In the genomic region with DNA sequence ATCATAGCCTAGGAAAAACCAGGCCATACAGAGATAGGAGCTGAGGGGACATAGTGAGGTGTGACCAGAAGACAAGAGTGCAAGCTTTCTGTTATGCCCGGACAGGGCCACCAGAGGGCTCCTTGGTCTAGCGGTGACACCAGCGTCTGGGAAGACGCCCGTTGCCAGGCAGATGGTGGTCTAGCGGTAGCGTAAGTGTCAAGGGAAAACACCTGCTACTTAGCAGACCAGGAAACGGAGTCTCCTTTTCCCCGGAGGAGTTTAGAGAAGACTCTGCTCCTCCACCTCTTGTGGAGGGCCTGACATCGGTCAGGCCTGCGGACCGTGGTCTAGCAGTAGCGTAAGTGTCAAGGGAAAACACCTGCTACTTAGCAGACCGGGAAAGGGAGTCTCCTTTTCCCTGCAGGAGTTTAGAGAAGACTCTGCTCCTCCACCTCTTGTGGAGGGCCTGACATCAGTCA, we compare ENCODE assay signal across 8 cellular contexts. TPM values are rescaled to one million over a fixed set of nuclear protein-coding genes. Genes with fewer than 3 reads are reported as not detected.
DNase-seq lines count a peak whose midpoint lies in the region; ATAC-seq and TF ChIP-seq lines count a peak whose summit lies in the region.
"Not testable (repeated sequence)": the region's sequence is repeated elsewhere in the genome, so short reads cannot be mapped to it uniquely, and the experiment has no call there.

No MANE protein-coding gene starts in this region.

- H3F3A ChIP-seq in OCI-LY1 (ENCODE audit: insufficient read depth, low read length): not testable (repeated sequence)

- H2AFZ ChIP-seq in OCI-LY1 (ENCODE audit: low read length); hepatocyte: not testable (repeated sequence)

- not testable (repeated sequence) for H3K27ac ChIP-seq in OCI-LY1 (ENCODE audit: low read depth, low read length, poor library complexity, severe bottlenecking); hepatocyte

- not testable (repeated sequence) for H3K36me3 ChIP-seq in OCI-LY1 (ENCODE audit: insufficient read depth, low read length); hepatocyte (replicated peaks; ENCODE audit: insufficient read depth, low read depth)

- H3K9me2 ChIP-seq in OCI-LY1 (ENCODE audit: low read depth, low read length); hepatocyte (replicated peaks; ENCODE audit: insufficient read depth): not testable (repeated sequence)

- peak overlapping the region; percentile 32 for H3K4me3 ChIP-seq in OCI-LY1 (ENCODE audit: low read depth, low read length, poor library complexity, severe bottlenecking)
- not testable (repeated sequence) for H3K4me3 ChIP-seq in hepatocyte

- BruUV-seq in MCF 10A (replicated peaks; lab: Mats Ljungman, UMichigan): not testable (repeated sequence)

- not testable (repeated sequence) for H3K27ac Mint-ChIP-seq in activated CD4-positive, alpha-beta memory T cell treated with anti-CD3 and anti-CD28 coated beads for 36 hours; MCF 10A (ENCODE audit: low read depth, unreplicated experiment)
- H3K27ac Mint-ChIP-seq in stimulated activated memory B cell treated with anti-CD40 and anti-IgM and Interleukin-4, amounts not matched to agents 10 μg/mL and 1 μg/mL and 100 μg/mL, for 72 hours: peak overlapping the region; percentile 27

- not testable (repeated sequence) for H4K20me1 ChIP-seq in OCI-LY1 (ENCODE audit: insufficient read depth, low read length); hepatocyte (ENCODE audit: insufficient read depth, poor library complexity, severe bottlenecking)

- TF ChIP-seq CTCF in OCI-LY1 (IDR thresholded peaks at IDR 0.05; ENCODE audit: low read length): peak; percentile 49
- TF ChIP-seq CTCF in MCF 10A (IDR thresholded peaks at IDR 0.05; ENCODE audit: unreplicated experiment): peak; percentile 63
- TF ChIP-seq CTCF in hepatocyte (IDR thresholded peaks at IDR 0.05; ENCODE audit: poor library complexity): peak; percentile 65

- H3K36me3 Mint-ChIP-seq in activated CD4-positive, alpha-beta memory T cell treated with anti-CD3 and anti-CD28 coated beads for 36 hours; MCF 10A (ENCODE audit: insufficient read depth, unreplicated experiment); stimulated activated memory B cell treated with anti-CD40 and anti-IgM and Interleukin-4, amounts not matched to agents 10 μg/mL and 1 μg/mL and 100 μg/mL, for 72 hours: not testable (repeated sequence)

- intact Hi-C loops in activated CD4-positive, alpha-beta memory T cell treated with anti-CD3 and anti-CD28 coated beads for 36 hours (cut with micrococcal nuclease): not testable (repeated sequence)
- intact Hi-C loops in MCF 10A (cut with micrococcal nuclease) (loop anchor here (1.0 kb wide), 1 partner anchor 112 kb away; no protein-coding TSS in a partner anchor), posterior cingulate gyrus (cut with DNase I) (loop anchor here (5.0 kb wide), 1 partner anchor 79 kb away; no protein-coding TSS in a partner anchor)

- not testable (repeated sequence) for H3K9me3 Mint-ChIP-seq in activated CD4-positive, alpha-beta memory T cell treated with anti-CD3 and anti-CD28 coated beads for 36 hours; MCF 10A (ENCODE audit: unreplicated experiment); stimulated activated memory B cell treated with anti-CD40 and anti-IgM and Interleukin-4, amounts not matched to agents 10 μg/mL and 1 μg/mL and 100 μg/mL, for 72 hours

- not testable (repeated sequence) for H3K9me3 ChIP-seq in OCI-LY1 (ENCODE audit: low read length); hepatocyte (ENCODE audit: low read depth)

- not testable (repeated sequence) for H3K4me3 Mint-ChIP-seq in activated CD4-positive, alpha-beta memory T cell treated with anti-CD3 and anti-CD28 coated beads for 36 hours; MCF 10A (ENCODE audit: unreplicated experiment)
- H3K4me3 Mint-ChIP-seq in stimulated activated memory B cell treated with anti-CD40 and anti-IgM and Interleukin-4, amounts not matched to agents 10 μg/mL and 1 μg/mL and 100 μg/mL, for 72 hours: peak overlapping the region; percentile 69

- not testable (repeated sequence) for H3K27me3 ChIP-seq in OCI-LY1 (ENCODE audit: insufficient read depth, low read length); hepatocyte

- not testable (repeated sequence) for H3K9ac ChIP-seq in OCI-LY1 (ENCODE audit: low read length)

- H3K4me2 ChIP-seq in OCI-LY1 (ENCODE audit: low read length) (peak overlapping the region; percentile 59), hepatocyte (peak overlapping the region; percentile 47)

- in situ Hi-C loops in Caki2 (cut with HindIII; ENCODE audit: low pct_unique_long_range_greater_than_20kb, low sequenced_read_pairs): not testable (repeated sequence)

- H3K4me1 Mint-ChIP-seq in activated CD4-positive, alpha-beta memory T cell treated with anti-CD3 and anti-CD28 coated beads for 36 hours (ENCODE audit: low read depth); MCF 10A (ENCODE audit: insufficient read depth, unreplicated experiment): not testable (repeated sequence)
- peaks cover 18% of the 10 kb centered on the region for H3K4me1 Mint-ChIP-seq in stimulated activated memory B cell treated with anti-CD40 and anti-IgM and Interleukin-4, amounts not matched to agents 10 μg/mL and 1 μg/mL and 100 μg/mL, for 72 hours

- CTCF ChIA-PET in activated CD4-positive, alpha-beta memory T cell treated with anti-CD3 and anti-CD28 coated beads for 36 hours (lab: Charles Lee): interaction anchor here (0.6 to 4.0 kb wide), 21 partner anchors 14 to 560 kb away, joined by 3 to 30 read pairs (median 3); a partner anchor contains a TSS
- CTCF ChIA-PET in MCF 10A (lab: Yijun Ruan, JAX): interaction anchor here (0.6 to 3.8 kb wide), 13 partner anchors 10 to 330 kb away, joined by 3 to 41 read pairs (median 4); a partner anchor contains a TSS

- DNase-seq in Caki2 (ENCODE audit: low read depth): peak; percentile 48
- DNase-seq in Kasumi-1 (lab: John Stamatoyannopoulos, UW): peak; percentile 15 to 45
- DNase-seq in activated CD4-positive, alpha-beta memory T cell treated with anti-CD3 and anti-CD28 coated beads for 36 hours: peak; percentile 91
- DNase-seq in MCF 10A (ENCODE audit: unreplicated experiment): peak; percentile 26
- peak; percentile 43 for DNase-seq in hepatocyte (ENCODE audit: low spot score)
- peak; percentile 53 to 97 (median 80) for DNase-seq in posterior cingulate gyrus

- H3K4me1 ChIP-seq in OCI-LY1 (ENCODE audit: insufficient read depth, low read length, severe bottlenecking): peaks cover 14% of the 10 kb centered on the region
- not testable (repeated sequence) for H3K4me1 ChIP-seq in hepatocyte (ENCODE audit: insufficient read depth)

- POLR2A ChIA-PET in activated CD4-positive, alpha-beta memory T cell treated with anti-CD3 and anti-CD28 coated beads for 36 hours (lab: Charles Lee): not testable (repeated sequence)
- POLR2A ChIA-PET in MCF 10A (lab: Yijun Ruan, JAX): interaction anchor here (1.4 kb wide), 1 partner anchor 53 kb away, joined by 4 read pairs; no protein-coding TSS in a partner anchor

- not testable (repeated sequence) for H3K27me3 Mint-ChIP-seq in activated CD4-positive, alpha-beta memory T cell treated with anti-CD3 and anti-CD28 coated beads for 36 hours; stimulated activated memory B cell treated with anti-CD40 and anti-IgM and Interleukin-4, amounts not matched to agents 10 μg/mL and 1 μg/mL and 100 μg/mL, for 72 hours
- peaks cover 19% of the 10 kb centered on the region for H3K27me3 Mint-ChIP-seq in MCF 10A (ENCODE audit: insufficient read depth, unreplicated experiment)

- not testable (repeated sequence) for H3K79me2 ChIP-seq in OCI-LY1 (ENCODE audit: insufficient read depth, low read length); hepatocyte

- not testable (repeated sequence) for ATAC-seq in stimulated activated memory B cell treated with anti-CD40 and anti-IgM and Interleukin-4, amounts not matched to agents 10 μg/mL and 1 μg/mL and 100 μg/mL, for 72 hours

- 34% methylated on average over 14 of the region's 14 CpGs for WGBS in hepatocyte (ENCODE audit: low lambda C conversion rate, missing lambda C conversion rate)

RNA-seq across cellular contexts. Expression of a gene that starts 5.7 kb away (rescaled TPM):
- total RNA-seq in Caki2 (2014; rRNA removed; shearing (Covaris generic); ENCODE audit: low replicate concordance): 43.6 and 71.0 TPM in 2 replicates
- total RNA-seq in activated CD4-positive, alpha-beta memory T cell treated with anti-CD3 and anti-CD28 coated beads for 36 hours: 10 to 100 TPM; 55.9 to 61.6 TPM
- 37.6 and 48.1 TPM in 2 replicates for total RNA-seq in MCF 10A (2022)
- 36.1 and 41.7 TPM in 2 replicates for total RNA-seq in hepatocyte
- 53.1 and 77.2 TPM in 2 replicates for polyA plus RNA-seq in hepatocyte

RNA-seq across cellular contexts. Expression of a gene that starts 14.3 kb away (rescaled TPM):
- 19.0 and 29.2 TPM in 2 replicates for total RNA-seq in Caki2 (2014; rRNA removed; shearing (Covaris generic); ENCODE audit: low replicate concordance)
- 100 to 1,000 TPM in 1 of 2 experiments, 10 to 100 TPM in 1; 98.4 to 105 TPM for total RNA-seq in activated CD4-positive, alpha-beta memory T cell treated with anti-CD3 and anti-CD28 coated beads for 36 hours
- total RNA-seq in MCF 10A (2022) (27.4 and 35.7 TPM in 2 replicates), hepatocyte (26.4 and 44.4 TPM in 2 replicates)
- polyA plus RNA-seq in hepatocyte: 68.6 and 78.7 TPM in 2 replicates

RNA-seq across cellular contexts. Expression of a gene that starts 43.6 kb away (rescaled TPM):
- 36.3 and 49.7 TPM in 2 replicates for total RNA-seq in Caki2 (2014; rRNA removed; shearing (Covaris generic); ENCODE audit: low replicate concordance)
- 10 to 100 TPM; 74.9 to 76.5 TPM for total RNA-seq in activated CD4-positive, alpha-beta memory T cell treated with anti-CD3 and anti-CD28 coated beads for 36 hours
- total RNA-seq in MCF 10A (2022) (82.1 and 83.0 TPM in 2 replicates), hepatocyte (28.1 and 32.7 TPM in 2 replicates)
- polyA plus RNA-seq in hepatocyte: 64.6 and 68.7 TPM in 2 replicates

Comparison
In these comparisons a context has a peak if more than half of its experiments do, and no peak if none do; other contexts are left out.
1. DNase-seq: peak in every context shown above with its lines; median percentile 91 in activated CD4-positive, alpha-beta memory T cell treated with anti-CD3 and anti-CD28 coated beads for 36 hours; 80 in posterior cingulate gyrus; 48 in Caki2; 43 in hepatocyte; 30 in Kasumi-1; 26 in MCF 10A.